ENCODE assay signal across 8 cellular contexts in genomic region chr17:18038149-18038850, GRCh38. TPM values are rescaled to one million over a fixed set of nuclear protein-coding genes. Genes with fewer than 3 reads are reported as not detected.
DNase-seq lines count a peak whose midpoint lies in the region; ATAC-seq and TF ChIP-seq lines count a peak whose summit lies in the region.

No MANE protein-coding gene starts in this region.

- peak overlapping the region; percentile 82 to 83 for H3K4me3 ChIP-seq in SK-N-SH (ENCODE audit: low read depth in 2 of 2, low read length in 1 of 2)

- ATAC-seq in naive thymus-derived CD8-positive, alpha-beta T cell, result no peak
- no peak for ATAC-seq in HG03354 (IDR thresholded peaks at IDR 0.05; ENCODE audit: poor library complexity, severe bottlenecking, unreplicated experiment)

- H3K9ac ChIP-seq in SK-N-SH, result peak overlapping the region; percentile 72

- H3K27ac ChIP-seq in SK-N-SH (ENCODE audit: low read depth in 2 of 2, low read length in 1 of 2), result peak overlapping the region; percentile 32 to 45; a peak in 2 of 4 replicates

- H3K27me3 Mint-ChIP-seq in dendritic cell treated with granulocyte-macrophage colony-stimulating factor and Interleukin-4, amounts not matched to agents 40 ng/mL and 50 ng/mL, for 4 days, result no peaks in the 10 kb centered on the region
- H3K27me3 Mint-ChIP-seq in naive thymus-derived CD8-positive, alpha-beta T cell, result no peaks in the 10 kb centered on the region

- no peaks in the 10 kb centered on the region for H3K36me3 ChIP-seq in SK-N-SH (replicated peaks in 1 of 2; ENCODE audit: control insufficient read depth in 1 of 2, insufficient read depth in 2 of 2, low read length in 1 of 2)

- POLR2A ChIA-PET in SK-N-SH (lab: Yijun Ruan, JAX), result no interaction called here
- POLR2A ChIA-PET in naive thymus-derived CD8-positive, alpha-beta T cell (lab: Charles Lee), result interaction anchor here (0.6 to 2.0 kb wide), 5 partner anchors 48 to 253 kb away, joined by 3 to 10 read pairs (median 4); partner anchors contain the start of genes ALKBH5, DRC3 and TOM1L2

- peak overlapping the region; percentile 91 for H2AFZ ChIP-seq in SK-N-SH (ENCODE audit: low read depth)

- H3K4me1 Mint-ChIP-seq in dendritic cell treated with granulocyte-macrophage colony-stimulating factor and Interleukin-4, amounts not matched to agents 40 ng/mL and 50 ng/mL, for 4 days (ENCODE audit: low read depth), result peaks cover 55% of the 10 kb centered on the region
- peaks cover 37 to 66% (median 61%) of the 10 kb centered on the region in 4 donors for H3K4me1 Mint-ChIP-seq in naive thymus-derived CD8-positive, alpha-beta T cell

- TF ChIP-seq EP300 in SK-N-SH (IDR thresholded peaks at IDR 0.05; ENCODE audit: borderline replicate concordance in 1 of 2, low read depth in 1 of 2, low read length in 1 of 2), result no peak

- no peak for TF ChIP-seq RAD21 in SK-N-SH (IDR thresholded peaks at IDR 0.05; ENCODE audit: low read length)

- H4K20me1 ChIP-seq in SK-N-SH (ENCODE audit: insufficient read depth), result no peaks in the 10 kb centered on the region

- H3K9me3 Mint-ChIP-seq in dendritic cell treated with granulocyte-macrophage colony-stimulating factor and Interleukin-4, amounts not matched to agents 40 ng/mL and 50 ng/mL, for 4 days, result no peaks in the 10 kb centered on the region
- no peaks in the 10 kb centered on the region for H3K9me3 Mint-ChIP-seq in naive thymus-derived CD8-positive, alpha-beta T cell

- no peaks in the 10 kb centered on the region for H3K9me2 ChIP-seq in SK-N-SH

- peak overlapping the region; percentile 78 for H3K27ac Mint-ChIP-seq in dendritic cell treated with granulocyte-macrophage colony-stimulating factor and Interleukin-4, amounts not matched to agents 40 ng/mL and 50 ng/mL, for 4 days
- peak overlapping the region; percentile 93 to 99 (median 96) for H3K27ac Mint-ChIP-seq in naive thymus-derived CD8-positive, alpha-beta T cell

- H3K9me3 ChIP-seq in SK-N-SH, result no peaks in the 10 kb centered on the region

- peaks cover 37% of the 10 kb centered on the region for H3K36me3 Mint-ChIP-seq in dendritic cell treated with granulocyte-macrophage colony-stimulating factor and Interleukin-4, amounts not matched to agents 40 ng/mL and 50 ng/mL, for 4 days (ENCODE audit: low read depth)
- H3K36me3 Mint-ChIP-seq in naive thymus-derived CD8-positive, alpha-beta T cell, result no peaks in the 10 kb centered on the region

- WGBS in SK-N-SH (ENCODE audit: low lambda C conversion rate), result 6% methylated on average over 13 of the region's 13 CpGs

- peak; percentile 32 for DNase-seq in activated CD4-positive, alpha-beta T cell treated with anti-CD3 and anti-CD28 coated beads for 48 hours
- DNase-seq in activated CD4-positive, alpha-beta T cell treated with anti-CD3 and anti-CD28 coated beads, Interleukin-2, amount 50 U/mL, for 1 hour, result no peak
- DNase-seq in SK-N-SH (no peak), NCI-H1105 treated with DMSO at 0.1 percent for 48 hours (lab: John Stamatoyannopoulos, UW) (no peak), AG08395 (ENCODE audit: low spot score) (no peak)
- no peak for DNase-seq in naive thymus-derived CD8-positive, alpha-beta T cell

- H3F3A ChIP-seq in SK-N-SH (replicated peaks; ENCODE audit: insufficient read depth), result peaks cover 7% of the 10 kb centered on the region

- intact Hi-C loops in dendritic cell treated with granulocyte-macrophage colony-stimulating factor and Interleukin-4, amounts not matched to agents 40 ng/mL and 50 ng/mL, for 4 days (cut with micrococcal nuclease), result loop anchor here (10.0 kb wide), 1 partner anchor 213 kb away; no protein-coding TSS in a partner anchor

- CTCF ChIA-PET in SK-N-SH (lab: Yijun Ruan, JAX), result interaction anchor here (0.6 to 2.9 kb wide), 6 partner anchors 17 to 147 kb away, joined by 3 to 11 read pairs (median 4); no protein-coding TSS in a partner anchor

- H3K79me2 ChIP-seq in SK-N-SH (ENCODE audit: insufficient read depth), result peaks cover 61% of the 10 kb centered on the region

- peak overlapping the region; percentile 79 for H3K4me2 ChIP-seq in SK-N-SH

- H3K27me3 ChIP-seq in SK-N-SH (ENCODE audit: insufficient read depth), result no peaks in the 10 kb centered on the region

- TF ChIP-seq CTCF in SK-N-SH (IDR thresholded peaks at IDR 0.05), result no peak

- H3K4me1 ChIP-seq in SK-N-SH (ENCODE audit: control insufficient read depth in 1 of 2, insufficient read depth in 2 of 2, low read depth in 1 of 2, low read length in 1 of 2), result peaks cover 0 to 27% of the 10 kb centered on the region in 2 experiments; a peak in 2 of 4 replicates

- peak overlapping the region; percentile 81 for H3K4me3 Mint-ChIP-seq in dendritic cell treated with granulocyte-macrophage colony-stimulating factor and Interleukin-4, amounts not matched to agents 40 ng/mL and 50 ng/mL, for 4 days
- peak overlapping the region; percentile 85 to 100 (median 98) for H3K4me3 Mint-ChIP-seq in naive thymus-derived CD8-positive, alpha-beta T cell

TF ChIP-seq in SK-N-SH, 30 proteins besides CTCF, POLR2A, EP300 and RAD21:
- TF ChIP-seq FOSL2 (IDR thresholded peaks at IDR 0.05; ENCODE audit: borderline replicate concordance, low read depth), result no peak
- no peak for TF ChIP-seq MXI1 (IDR thresholded peaks at IDR 0.05; ENCODE audit: low read depth, low read length)
- no peak for TF ChIP-seq ZBTB33 (IDR thresholded peaks at IDR 0.05; ENCODE audit: borderline replicate concordance, low read depth)
- TF ChIP-seq IRF3 (IDR thresholded peaks at IDR 0.05; ENCODE audit: low read depth, low read length), result no peak

RNA-seq across cellular contexts. Expression of gene ATPAF2, which starts 0.7 kb away (rescaled TPM):
- polyA plus RNA-seq in SK-N-SH (2012; rRNA removed), result 17.0 and 20.8 TPM in 2 replicates
- polyA plus RNA-seq in SK-N-SH (2012; cell fraction: cytosol; rRNA removed), result 10.6 and 14.5 TPM in 2 replicates
- polyA plus RNA-seq in SK-N-SH (2012; cell fraction: nucleus; rRNA removed), result 39.9 and 71.2 TPM in 2 replicates
- total RNA-seq in naive thymus-derived CD8-positive, alpha-beta T cell, result 10 to 100 TPM; 22.0 to 28.7 TPM
- 10 to 100 TPM; 15.3 to 21.8 (median 21.2) TPM for polyA plus RNA-seq in naive thymus-derived CD8-positive, alpha-beta T cell

RNA-seq across cellular contexts. Expression of gene GID4, which starts 0.9 kb away (rescaled TPM):
- polyA plus RNA-seq in SK-N-SH (2012; rRNA removed), result 4.3 and 4.4 TPM in 2 replicates
- polyA plus RNA-seq in SK-N-SH (2012; cell fraction: cytosol; rRNA removed), result 5.3 and 5.8 TPM in 2 replicates
- 3.6 and 4.5 TPM in 2 replicates for polyA plus RNA-seq in SK-N-SH (2012; cell fraction: nucleus; rRNA removed)
- 10 to 100 TPM; 10.4 to 10.7 TPM for total RNA-seq in naive thymus-derived CD8-positive, alpha-beta T cell
- polyA plus RNA-seq in naive thymus-derived CD8-positive, alpha-beta T cell, result 1 to 10 TPM; 3.4 to 7.1 (median 6.0) TPM

RNA-seq across cellular contexts. Expression of gene DRG2, which starts 49.4 kb away (rescaled TPM):
- polyA plus RNA-seq in SK-N-SH (2012; rRNA removed), result 39.9 and 43.9 TPM in 2 replicates
- 17.7 and 26.0 TPM in 2 replicates for polyA plus RNA-seq in SK-N-SH (2012; cell fraction: cytosol; rRNA removed)
- polyA plus RNA-seq in SK-N-SH (2012; cell fraction: nucleus; rRNA removed), result 106 and 115 TPM in 2 replicates
- total RNA-seq in naive thymus-derived CD8-positive, alpha-beta T cell, result 10 to 100 TPM; 48.6 to 49.4 TPM
- polyA plus RNA-seq in naive thymus-derived CD8-positive, alpha-beta T cell, result 10 to 100 TPM; 38.8 to 45.2 (median 45.2) TPM
